Comparison of ENCODE assay signal across 8 cellular contexts in the genomic region with DNA sequence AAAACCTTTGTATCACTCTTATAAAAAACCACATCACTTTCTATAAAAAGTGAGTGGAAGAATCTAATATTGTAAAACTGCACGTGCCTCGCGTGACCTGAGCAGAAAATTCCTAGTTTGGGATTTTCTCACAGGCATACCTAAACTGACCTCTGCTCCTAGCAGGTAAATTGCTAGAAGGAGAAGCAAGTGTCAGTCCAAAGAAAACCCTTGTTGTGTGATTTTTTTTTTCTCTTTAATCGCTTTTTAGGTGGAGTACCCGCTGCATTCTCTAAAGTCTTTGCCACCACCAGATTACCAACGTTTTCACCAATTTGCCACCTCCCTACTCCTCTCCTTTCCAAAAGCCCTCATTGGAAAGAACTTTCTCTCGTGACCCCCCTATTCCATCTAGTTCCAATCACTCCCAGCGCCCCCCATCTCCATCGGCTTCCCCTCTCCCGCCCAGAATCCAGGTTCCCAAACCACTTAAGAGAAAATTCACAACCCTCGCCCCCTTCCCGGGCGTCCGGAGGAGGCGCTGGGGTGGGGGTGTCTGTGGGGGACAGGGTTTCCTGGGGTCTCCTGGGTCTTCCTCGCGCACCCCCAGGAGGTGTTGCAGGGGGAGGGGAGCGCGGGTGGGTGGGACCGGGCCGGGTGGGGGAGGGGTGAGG. TPM values are rescaled to one million over a fixed set of nuclear protein-coding genes. Genes with fewer than 3 reads are reported as not detected.
A peak's percentile ranks its signal among the peaks of the same experiment; 100 is the strongest.
DNase-seq lines count a peak whose midpoint lies in the region; ATAC-seq, FAIRE-seq and TF ChIP-seq lines count a peak whose summit lies in the region.

No MANE protein-coding gene starts in this region.

- no peak for FAIRE-seq in keratinocyte (lab: Jason Lieb, UNC)

- H3K4me3 ChIP-seq in keratinocyte (ENCODE audit: control insufficient read depth in 2 of 3, extremely low read depth in 1 of 3, insufficient read depth in 2 of 3, low read depth in 1 of 3, low read length in 3 of 3) (peak overlapping the region; percentile 46 to 74 (median 57)), thoracic aorta (peak overlapping the region; percentile 99)

- H3K4me2 ChIP-seq in keratinocyte (ENCODE audit: control insufficient read depth, extremely low read depth, insufficient read depth, low read depth, low read length) = peak overlapping the region; percentile 66

- H3K27ac Mint-ChIP-seq in activated CD4-positive, alpha-beta T cell treated with anti-CD3 and anti-CD28 coated beads, Interleukin-2, amount 10 ng/mL, durations not matched to agents 7 days and 5 days = peak overlapping the region; percentile 92
- H3K27ac Mint-ChIP-seq in activated T-helper 1 cell treated with anti-CD3 and anti-CD28 coated beads, Interleukin-12 subunit alpha, Interleukin-12 subunit beta, Interleukin-2, Interleukin-4 antibody, amounts not matched to agents 30 ng/mL and 10 ng/mL and 1 ng/mL, durations not matched to agents 14 hours and 24 hours and 36 hours = peak overlapping the region; percentile 94

- TF ChIP-seq CTCF in keratinocyte (optimal IDR thresholded peaks at IDR 0.05 in 1 of 3, IDR thresholded peaks at IDR 0.05 in 1 of 3, conservative IDR thresholded peaks at IDR 0.05 in 1 of 3; ENCODE audit: extremely low read depth in 1 of 3, insufficient read depth in 2 of 3, low read length in 3 of 3) = no peak
- no peak for TF ChIP-seq CTCF in thoracic aorta (IDR thresholded peaks at IDR 0.05)

- no peaks in the 10 kb centered on the region for H3K27me3 ChIP-seq in keratinocyte (ENCODE audit: control insufficient read depth, extremely low read depth, insufficient read depth, low read length)
- no peaks in the 10 kb centered on the region for H3K27me3 ChIP-seq in thoracic aorta (replicated peaks; ENCODE audit: insufficient read depth)

- peaks cover 23% of the 10 kb centered on the region for H3K79me2 ChIP-seq in keratinocyte (ENCODE audit: control insufficient read depth, insufficient read depth, low read length)

- no peaks in the 10 kb centered on the region for H4K20me1 ChIP-seq in keratinocyte (ENCODE audit: control insufficient read depth, extremely low read depth, insufficient read depth, low read length)

- peak overlapping the region; percentile 68 for H2AFZ ChIP-seq in keratinocyte (ENCODE audit: control insufficient read depth, low read length)

- no peak for DNase-seq in activated CD4-positive, alpha-beta T cell treated with anti-CD3 and anti-CD28 coated beads, Interleukin-2, amount 10 ng/mL, durations not matched to agents 7 days and 5 days
- no peak for DNase-seq in activated CD4-positive, alpha-beta T cell treated with anti-CD3 and anti-CD28 coated beads, Interleukin-2, amount 50 U/mL, for 4 hours
- DNase-seq in activated T-helper 1 cell treated with anti-CD3 and anti-CD28 coated beads, Interleukin-12 subunit alpha, Interleukin-12 subunit beta, Interleukin-2, Interleukin-4 antibody, amounts not matched to agents 30 ng/mL and 10 ng/mL and 1 ng/mL, durations not matched to agents 14 hours and 24 hours and 36 hours (ENCODE audit: low spot score) = no peak
- DNase-seq in keratinocyte (ENCODE audit: low read depth, low spot score) (no peak), thoracic aorta (ENCODE audit: low spot score) (no peak)
- DNase-seq in stimulated activated CD4-positive, alpha-beta T cell treated with anti-CD3 and anti-CD28 coated beads, Interleukin-12 subunit alpha, Interleukin-12 subunit beta, amount 100 ng/mL, for 4 hours = no peak

- intact Hi-C loops in activated T-helper 1 cell treated with anti-CD3 and anti-CD28 coated beads, Interleukin-12 subunit alpha, Interleukin-12 subunit beta, Interleukin-2, Interleukin-4 antibody, amounts not matched to agents 30 ng/mL and 10 ng/mL and 1 ng/mL, durations not matched to agents 14 hours and 24 hours and 36 hours (cut with micrococcal nuclease) = loop anchor here (1.0 to 10.0 kb wide), 4 partner anchors 141 to 1241 kb away; no protein-coding TSS in a partner anchor

- H3K4me1 ChIP-seq in keratinocyte (ENCODE audit: control insufficient read depth, extremely low read depth, insufficient read depth, low read length) (peaks cover 31% of the 10 kb centered on the region), thoracic aorta (ENCODE audit: control insufficient read depth in 1 of 2, low read depth in 2 of 2) (peaks cover 18 to 32% of the 10 kb centered on the region in 2 donors)

- H3K9ac ChIP-seq in keratinocyte (ENCODE audit: control insufficient read depth, extremely low read depth, insufficient read depth, low read length) = no peak overlapping the region

- H3K36me3 ChIP-seq in keratinocyte (ENCODE audit: control insufficient read depth in 2 of 2, extremely low read depth in 1 of 2, insufficient read depth in 2 of 2, low read length in 2 of 2) (no peaks in the 10 kb centered on the region), thoracic aorta (peaks cover 2% of the 10 kb centered on the region)

- peak overlapping the region; percentile 83 for H3K4me3 Mint-ChIP-seq in activated CD4-positive, alpha-beta T cell treated with anti-CD3 and anti-CD28 coated beads, Interleukin-2, amount 10 ng/mL, durations not matched to agents 7 days and 5 days
- H3K4me3 Mint-ChIP-seq in activated T-helper 1 cell treated with anti-CD3 and anti-CD28 coated beads, Interleukin-12 subunit alpha, Interleukin-12 subunit beta, Interleukin-2, Interleukin-4 antibody, amounts not matched to agents 30 ng/mL and 10 ng/mL and 1 ng/mL, durations not matched to agents 14 hours and 24 hours and 36 hours = peak overlapping the region; percentile 94

- peaks cover 37% of the 10 kb centered on the region for H3K4me1 Mint-ChIP-seq in activated CD4-positive, alpha-beta T cell treated with anti-CD3 and anti-CD28 coated beads, Interleukin-2, amount 10 ng/mL, durations not matched to agents 7 days and 5 days
- peaks cover 48% of the 10 kb centered on the region for H3K4me1 Mint-ChIP-seq in activated T-helper 1 cell treated with anti-CD3 and anti-CD28 coated beads, Interleukin-12 subunit alpha, Interleukin-12 subunit beta, Interleukin-2, Interleukin-4 antibody, amounts not matched to agents 30 ng/mL and 10 ng/mL and 1 ng/mL, durations not matched to agents 14 hours and 24 hours and 36 hours (ENCODE audit: low read depth)

- peaks cover 24% of the 10 kb centered on the region for H3K36me3 Mint-ChIP-seq in activated CD4-positive, alpha-beta T cell treated with anti-CD3 and anti-CD28 coated beads, Interleukin-2, amount 10 ng/mL, durations not matched to agents 7 days and 5 days (ENCODE audit: low read depth)
- peaks cover 30% of the 10 kb centered on the region for H3K36me3 Mint-ChIP-seq in activated T-helper 1 cell treated with anti-CD3 and anti-CD28 coated beads, Interleukin-12 subunit alpha, Interleukin-12 subunit beta, Interleukin-2, Interleukin-4 antibody, amounts not matched to agents 30 ng/mL and 10 ng/mL and 1 ng/mL, durations not matched to agents 14 hours and 24 hours and 36 hours (ENCODE audit: low read depth)

- no peaks in the 10 kb centered on the region for H3K9me3 ChIP-seq in keratinocyte (ENCODE audit: control insufficient read depth, low read depth, low read length)
- H3K9me3 ChIP-seq in thoracic aorta = no peaks in the 10 kb centered on the region

- H3K9me1 ChIP-seq in keratinocyte (ENCODE audit: control insufficient read depth, extremely low read depth, insufficient read depth, low read length) = no peaks in the 10 kb centered on the region

- POLR2A ChIA-PET in activated CD4-positive, alpha-beta T cell treated with anti-CD3 and anti-CD28 coated beads, Interleukin-2, amount 10 ng/mL, durations not matched to agents 7 days and 5 days (lab: Charles Lee) = no interaction called here

- peaks cover 28% of the 10 kb centered on the region for H3K27me3 Mint-ChIP-seq in activated CD4-positive, alpha-beta T cell treated with anti-CD3 and anti-CD28 coated beads, Interleukin-2, amount 10 ng/mL, durations not matched to agents 7 days and 5 days
- peaks cover 38% of the 10 kb centered on the region for H3K27me3 Mint-ChIP-seq in activated T-helper 1 cell treated with anti-CD3 and anti-CD28 coated beads, Interleukin-12 subunit alpha, Interleukin-12 subunit beta, Interleukin-2, Interleukin-4 antibody, amounts not matched to agents 30 ng/mL and 10 ng/mL and 1 ng/mL, durations not matched to agents 14 hours and 24 hours and 36 hours (ENCODE audit: insufficient read depth)

- peak; percentile 4 for ATAC-seq in thoracic aorta (ENCODE audit: insufficient number of reproducible peaks, low FRiP score, low read depth)
- no peak for ATAC-seq in HG02938 (IDR thresholded peaks at IDR 0.05; ENCODE audit: unreplicated experiment)
- ATAC-seq in HG03354 (IDR thresholded peaks at IDR 0.05; ENCODE audit: poor library complexity, severe bottlenecking, unreplicated experiment) = no peak

- CTCF ChIA-PET in activated CD4-positive, alpha-beta T cell treated with anti-CD3 and anti-CD28 coated beads, Interleukin-2, amount 10 ng/mL, durations not matched to agents 7 days and 5 days (lab: Charles Lee) = no interaction called here

- H3K9me3 Mint-ChIP-seq in activated CD4-positive, alpha-beta T cell treated with anti-CD3 and anti-CD28 coated beads, Interleukin-2, amount 10 ng/mL, durations not matched to agents 7 days and 5 days = no peaks in the 10 kb centered on the region
- no peaks in the 10 kb centered on the region for H3K9me3 Mint-ChIP-seq in activated T-helper 1 cell treated with anti-CD3 and anti-CD28 coated beads, Interleukin-12 subunit alpha, Interleukin-12 subunit beta, Interleukin-2, Interleukin-4 antibody, amounts not matched to agents 30 ng/mL and 10 ng/mL and 1 ng/mL, durations not matched to agents 14 hours and 24 hours and 36 hours

- dilution Hi-C loops in keratinocyte (cut with MboI; ENCODE audit: extremely low pct_ligation_motif_present, low sequenced_read_pairs) = no loop called here

- H3K27ac ChIP-seq in keratinocyte (ENCODE audit: control insufficient read depth, insufficient read depth, low read length) = no peak overlapping the region
- H3K27ac ChIP-seq in thoracic aorta = no peak overlapping the region

RNA-seq across cellular contexts. Expression of a gene that starts 0.4 kb away (rescaled TPM):
- total RNA-seq in activated CD4-positive, alpha-beta T cell treated with anti-CD3 and anti-CD28 coated beads, Interleukin-2, amount 10 ng/mL, durations not matched to agents 7 days and 5 days = 10 to 100 TPM; 65.5 to 66.1 TPM
- total RNA-seq in activated T-helper 1 cell treated with anti-CD3 and anti-CD28 coated beads, Interleukin-12 subunit alpha, Interleukin-12 subunit beta, Interleukin-2, Interleukin-4 antibody, amounts not matched to agents 30 ng/mL and 10 ng/mL and 1 ng/mL, durations not matched to agents 14 hours and 24 hours and 36 hours = 78.8 and 87.0 TPM in 2 replicates
- 87.7 to 205 TPM (median 150 TPM) in 3 replicates for polyA plus RNA-seq in keratinocyte
- 20.5 TPM for polyA plus RNA-seq in keratinocyte (2011; ENCODE audit: low read depth)
- polyA plus RNA-seq in keratinocyte (2011; cell fraction: cytosol; rRNA removed) = 102 and 226 TPM in 2 replicates
- polyA plus RNA-seq in keratinocyte (2011; cell fraction: nucleus; rRNA removed) = 95.5 and 114 TPM in 2 replicates
- 92.3 and 105 TPM in 2 replicates for polyA plus RNA-seq in keratinocyte (2012; ENCODE audit: low replicate concordance)
- 23.1 to 52.2 TPM (median 50.2 TPM) in 3 replicates for polyA minus RNA-seq in keratinocyte
- polyA minus RNA-seq in keratinocyte (2011; cell fraction: cytosol; rRNA and poly(A)+ RNA removed) = 54.5 TPM
- polyA minus RNA-seq in keratinocyte (2011; cell fraction: nucleus; rRNA and poly(A)+ RNA removed) = 25.0 and 54.0 TPM in 2 replicates
- total RNA-seq in thoracic aorta = 10 to 100 TPM; 41.2 to 53.3 TPM
